2 cellular contexts compared by ENCODE assay signal in the genomic region with DNA sequence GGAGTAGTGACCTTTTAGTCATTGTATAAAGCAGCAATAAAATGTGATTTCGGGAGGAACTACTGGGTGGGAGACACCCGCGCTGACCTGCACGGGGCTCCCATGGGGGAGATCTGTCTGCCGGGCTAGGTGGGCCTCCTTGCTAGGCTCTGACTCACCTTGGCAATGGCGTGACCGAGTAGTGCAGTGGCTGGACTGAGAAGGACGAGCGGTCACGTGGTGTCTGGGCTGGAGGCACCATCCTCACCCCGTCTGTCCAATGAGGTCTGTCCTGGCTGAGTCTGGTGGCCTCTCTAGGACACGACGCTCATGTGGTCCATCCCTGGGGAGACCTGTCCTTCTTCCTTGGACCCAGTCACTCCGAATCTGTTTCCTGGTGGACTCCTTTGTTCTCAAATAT.
TF ChIP-seq lines count a peak whose summit lies in the region.

No MANE protein-coding gene starts in this region.

TF ChIP-seq in IMR-90, 13 proteins besides CTCF, POLR2A, EP300 and RAD21:
- no peak for TF ChIP-seq RCOR1 (IDR thresholded peaks at IDR 0.05; ENCODE audit: insufficient replicate concordance, low read length)
- no peak for TF ChIP-seq MAFK (IDR thresholded peaks at IDR 0.05; ENCODE audit: low read depth, low read length)
- no peak for TF ChIP-seq CHD1 (IDR thresholded peaks at IDR 0.05; ENCODE audit: low read depth, low read length)
- TF ChIP-seq NFE2L2 (IDR thresholded peaks at IDR 0.05; ENCODE audit: low read depth, low read length), result no peak
- no peak for TF ChIP-seq FOS (IDR thresholded peaks at IDR 0.05; ENCODE audit: low read depth, low read length)
- TF ChIP-seq BHLHE40 (IDR thresholded peaks at IDR 0.05; ENCODE audit: low read depth, low read length), result no peak
- no peak for TF ChIP-seq SMC3 (IDR thresholded peaks at IDR 0.05; ENCODE audit: low read depth, low read length)
- TF ChIP-seq, protein P1, sequence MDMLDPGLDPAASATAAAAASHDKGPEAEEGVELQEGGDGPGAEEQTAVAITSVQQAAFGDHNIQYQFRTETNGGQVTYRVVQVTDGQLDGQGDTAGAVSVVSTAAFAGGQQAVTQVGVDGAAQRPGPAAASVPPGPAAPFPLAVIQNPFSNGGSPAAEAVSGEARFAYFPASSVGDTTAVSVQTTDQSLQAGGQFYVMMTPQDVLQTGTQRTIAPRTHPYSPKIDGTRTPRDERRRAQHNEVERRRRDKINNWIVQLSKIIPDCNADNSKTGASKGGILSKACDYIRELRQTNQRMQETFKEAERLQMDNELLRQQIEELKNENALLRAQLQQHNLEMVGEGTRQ (IDR thresholded peaks at IDR 0.05; ENCODE audit: low read depth, low read length), result no peak
- TF ChIP-seq MXI1 (IDR thresholded peaks at IDR 0.05; ENCODE audit: borderline replicate concordance, low read depth, low read length), result no peak
- no peak for TF ChIP-seq MAZ (IDR thresholded peaks at IDR 0.05; ENCODE audit: borderline replicate concordance, low read depth, low read length)
- TF ChIP-seq CEBPB (IDR thresholded peaks at IDR 0.05; ENCODE audit: low read depth, low read length), result no peak
- TF ChIP-seq, protein P2, sequence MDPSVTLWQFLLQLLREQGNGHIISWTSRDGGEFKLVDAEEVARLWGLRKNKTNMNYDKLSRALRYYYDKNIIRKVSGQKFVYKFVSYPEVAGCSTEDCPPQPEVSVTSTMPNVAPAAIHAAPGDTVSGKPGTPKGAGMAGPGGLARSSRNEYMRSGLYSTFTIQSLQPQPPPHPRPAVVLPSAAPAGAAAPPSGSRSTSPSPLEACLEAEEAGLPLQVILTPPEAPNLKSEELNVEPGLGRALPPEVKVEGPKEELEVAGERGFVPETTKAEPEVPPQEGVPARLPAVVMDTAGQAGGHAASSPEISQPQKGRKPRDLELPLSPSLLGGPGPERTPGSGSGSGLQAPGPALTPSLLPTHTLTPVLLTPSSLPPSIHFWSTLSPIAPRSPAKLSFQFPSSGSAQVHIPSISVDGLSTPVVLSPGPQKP (IDR thresholded peaks at IDR 0.05; ENCODE audit: borderline replicate concordance, low read depth, low read length), result no peak
- no peak for TF ChIP-seq RFX5 (IDR thresholded peaks at IDR 0.05; ENCODE audit: low read depth, low read length)

TF ChIP-seq in K562, 482 proteins besides CTCF, POLR2A, EP300 and RAD21 (continued from another document):
- TF ChIP-seq, protein P1 (CRISPR knock-in tag; IDR thresholded peaks at IDR 0.05), result peak; percentile 52; the same call in 1 of the 2 replicates
- TF ChIP-seq, protein P3, sequence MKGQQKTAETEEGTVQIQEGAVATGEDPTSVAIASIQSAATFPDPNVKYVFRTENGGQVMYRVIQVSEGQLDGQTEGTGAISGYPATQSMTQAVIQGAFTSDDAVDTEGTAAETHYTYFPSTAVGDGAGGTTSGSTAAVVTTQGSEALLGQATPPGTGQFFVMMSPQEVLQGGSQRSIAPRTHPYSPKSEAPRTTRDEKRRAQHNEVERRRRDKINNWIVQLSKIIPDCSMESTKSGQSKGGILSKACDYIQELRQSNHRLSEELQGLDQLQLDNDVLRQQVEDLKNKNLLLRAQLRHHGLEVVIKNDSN (CRISPR knock-in tag; IDR thresholded peaks at IDR 0.05), result peak; percentile 35; the same call in 1 of the 2 replicates
- TF ChIP-seq RAD51 (IDR thresholded peaks at IDR 0.05; ENCODE audit: borderline replicate concordance, low read depth), result peak; percentile 53; the same call in 1 of the 2 replicates
- TF ChIP-seq, protein P4, sequence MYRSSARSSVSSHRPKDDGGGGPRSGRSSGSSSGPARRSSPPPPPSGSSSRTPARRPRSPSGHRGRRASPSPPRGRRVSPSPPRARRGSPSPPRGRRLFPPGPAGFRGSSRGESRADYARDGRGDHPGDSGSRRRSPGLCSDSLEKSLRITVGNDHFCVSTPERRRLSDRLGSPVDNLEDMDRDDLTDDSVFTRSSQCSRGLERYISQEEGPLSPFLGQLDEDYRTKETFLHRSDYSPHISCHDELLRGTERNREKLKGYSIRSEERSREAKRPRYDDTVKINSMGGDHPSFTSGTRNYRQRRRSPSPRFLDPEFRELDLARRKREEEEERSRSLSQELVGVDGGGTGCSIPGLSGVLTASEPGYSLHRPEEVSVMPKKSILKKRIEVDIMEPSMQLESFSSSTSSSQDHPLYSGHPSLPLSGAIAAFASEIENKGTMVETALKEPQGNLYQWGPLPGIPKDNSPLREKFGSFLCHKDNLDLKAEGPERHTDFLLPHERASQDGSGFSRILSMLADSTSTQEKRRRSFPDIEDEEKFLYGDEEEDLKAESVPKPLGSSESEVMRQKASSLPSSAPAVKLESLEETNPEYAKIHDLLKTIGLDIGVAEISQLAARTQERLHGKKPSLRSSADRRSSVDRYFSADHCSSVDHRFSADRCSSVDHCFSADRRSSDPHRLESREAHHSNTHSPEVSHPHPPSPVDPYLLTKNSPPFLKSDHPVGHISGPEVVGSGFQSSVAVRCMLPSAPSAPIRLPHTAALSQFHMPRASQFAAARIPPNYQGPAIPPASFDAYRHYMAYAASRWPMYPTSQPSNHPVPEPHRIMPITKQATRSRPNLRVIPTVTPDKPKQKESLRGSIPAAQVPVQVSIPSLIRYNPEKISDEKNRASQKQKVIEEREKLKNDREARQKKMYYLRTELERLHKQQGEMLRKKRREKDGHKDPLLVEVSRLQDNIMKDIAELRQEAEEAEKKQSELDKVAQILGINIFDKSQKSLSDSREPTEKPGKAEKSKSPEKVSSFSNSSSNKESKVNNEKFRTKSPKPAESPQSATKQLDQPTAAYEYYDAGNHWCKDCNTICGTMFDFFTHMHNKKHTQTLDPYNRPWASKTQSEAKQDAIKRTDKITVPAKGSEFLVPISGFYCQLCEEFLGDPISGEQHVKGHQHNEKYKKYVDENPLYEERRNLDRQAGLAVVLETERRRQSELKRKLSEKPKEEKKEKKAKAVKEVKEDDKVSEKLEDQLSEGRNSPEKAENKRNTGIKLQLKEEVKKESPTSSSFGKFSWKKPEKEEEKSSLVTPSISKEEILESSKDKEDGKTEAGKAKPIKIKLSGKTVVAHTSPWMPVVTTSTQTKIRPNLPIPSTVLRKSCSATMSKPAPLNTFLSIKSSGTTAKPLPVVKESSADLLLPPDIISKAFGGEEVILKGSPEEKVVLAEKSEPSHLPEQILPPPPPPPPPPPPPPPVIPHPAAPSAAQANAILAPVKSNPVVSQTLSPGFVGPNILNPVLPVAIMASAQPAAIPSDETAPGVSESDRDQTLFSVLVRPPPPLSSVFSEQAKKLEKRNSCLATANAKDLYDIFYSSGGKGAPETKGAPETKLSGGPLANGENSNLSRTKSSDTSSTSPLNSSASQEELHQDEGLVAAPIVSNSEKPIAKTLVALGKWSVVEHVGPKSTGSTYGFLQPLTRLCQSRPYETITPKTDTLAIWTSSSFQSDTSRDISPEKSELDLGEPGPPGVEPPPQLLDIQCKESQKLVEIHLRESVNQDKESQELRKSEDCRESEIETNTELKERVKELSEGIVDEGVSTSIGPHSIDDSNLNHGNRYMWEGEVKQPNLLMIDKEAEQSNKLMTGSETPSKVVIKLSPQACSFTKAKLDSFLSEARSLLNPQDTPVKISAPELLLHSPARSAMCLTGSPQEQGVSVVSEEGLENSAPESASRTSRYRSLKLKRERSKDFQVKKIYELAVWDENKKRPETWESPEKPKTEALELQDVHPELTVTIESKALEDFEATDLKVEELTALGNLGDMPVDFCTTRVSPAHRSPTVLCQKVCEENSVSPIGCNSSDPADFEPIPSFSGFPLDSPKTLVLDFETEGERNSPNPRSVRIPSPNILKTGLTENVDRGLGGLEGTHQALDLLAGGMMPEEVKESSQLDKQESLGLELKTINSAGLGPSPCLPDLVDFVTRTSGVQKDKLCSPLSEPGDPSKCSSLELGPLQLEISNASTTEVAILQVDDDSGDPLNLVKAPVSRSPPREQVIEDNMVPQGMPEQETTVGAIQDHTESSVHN (IDR thresholded peaks at IDR 0.05; ENCODE audit: borderline replicate concordance in 1 of 2, low read depth in 1 of 2), result no peak
- TF ChIP-seq, protein P5, sequence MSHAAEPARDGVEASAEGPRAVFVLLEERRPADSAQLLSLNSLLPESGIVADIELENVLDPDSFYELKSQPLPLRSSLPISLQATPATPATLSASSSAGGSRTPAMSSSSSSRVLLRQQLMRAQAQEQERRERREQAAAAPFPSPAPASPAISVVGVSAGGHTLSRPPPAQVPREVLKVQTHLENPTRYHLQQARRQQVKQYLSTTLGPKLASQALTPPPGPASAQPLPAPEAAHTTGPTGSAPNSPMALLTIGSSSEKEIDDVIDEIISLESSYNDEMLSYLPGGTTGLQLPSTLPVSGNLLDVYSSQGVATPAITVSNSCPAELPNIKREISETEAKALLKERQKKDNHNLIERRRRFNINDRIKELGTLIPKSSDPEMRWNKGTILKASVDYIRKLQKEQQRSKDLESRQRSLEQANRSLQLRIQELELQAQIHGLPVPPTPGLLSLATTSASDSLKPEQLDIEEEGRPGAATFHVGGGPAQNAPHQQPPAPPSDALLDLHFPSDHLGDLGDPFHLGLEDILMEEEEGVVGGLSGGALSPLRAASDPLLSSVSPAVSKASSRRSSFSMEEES (CRISPR knock-in tag; IDR thresholded peaks at IDR 0.05), result peak; percentile 44
TF ChIP-seq in K562: peak in this region for 4.
